ENCODE assay signal across 8 cellular contexts in the genomic region with DNA sequence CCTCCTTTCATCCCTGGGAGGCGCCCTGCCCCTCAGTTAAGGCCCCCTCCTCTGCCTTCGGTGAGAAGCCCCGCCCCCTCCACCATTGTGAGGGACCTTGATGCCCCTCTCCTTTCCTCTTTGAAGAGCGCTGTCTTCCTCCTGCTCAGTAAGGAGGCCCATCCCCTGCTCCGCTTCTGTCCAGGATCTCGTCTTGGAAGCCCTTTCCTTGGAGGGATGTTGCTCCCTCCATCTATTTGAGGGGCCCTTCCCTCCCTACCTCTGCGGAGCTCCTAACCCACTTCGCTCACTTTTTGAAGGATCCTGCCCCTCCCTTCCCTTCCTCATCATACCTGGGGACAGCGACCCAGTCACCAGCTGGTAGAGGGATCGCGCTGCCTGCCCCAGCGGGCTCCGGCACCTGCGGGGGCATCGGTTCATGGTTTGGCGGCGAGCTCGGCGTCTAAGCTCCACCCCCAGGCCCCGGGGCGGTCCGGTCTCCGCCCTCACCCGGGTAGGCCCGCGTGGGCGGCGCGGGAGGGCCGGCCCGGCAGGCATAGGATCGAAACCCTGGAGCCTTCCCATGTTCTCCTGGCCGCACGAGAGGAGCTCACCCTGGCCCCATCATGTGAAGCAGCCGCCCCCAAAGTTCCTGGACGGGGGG. TPM values are rescaled to one million over a fixed set of nuclear protein-coding genes. Genes with fewer than 3 reads are reported as not detected.
DNase-seq lines count a peak whose midpoint lies in the region; ATAC-seq and TF ChIP-seq lines count a peak whose summit lies in the region.

No MANE protein-coding gene starts in this region.

- TF ChIP-seq CTCF in DND-41 (IDR thresholded peaks at IDR 0.05; ENCODE audit: borderline replicate concordance, extremely low read depth, low read length, poor library complexity, severe bottlenecking) (no peak), KMS-11 (conservative IDR thresholded peaks at IDR 0.05; ENCODE audit: low read depth, low read length) (no peak), thyroid gland (IDR thresholded peaks at IDR 0.05) (no peak)

- no peaks in the 10 kb centered on the region for H3K36me3 Mint-ChIP-seq in naive B cell

- intact Hi-C loops in thyroid gland (cut with DNase I): loop anchor here (2.0 to 5.0 kb wide), 2 partner anchors 169 to 228 kb away; a partner anchor contains a TSS

- DNase-seq in DND-41 (peak; percentile 46), activated T-cell treated with anti-CD3 and anti-CD28 coated beads for 1 hour (ENCODE audit: low read depth) (peak; percentile 54), erythroblast (lab: John Stamatoyannopoulos, UW) (peak; percentile 66 to 77), naive B cell (peak; percentile 71), thyroid gland (peak; percentile 36 to 52), NCI-H1436 treated with DMSO at 0.1 percent for 48 hours (lab: John Stamatoyannopoulos, UW) (no peak)

- no peaks in the 10 kb centered on the region for H3K36me3 ChIP-seq in DND-41 (ENCODE audit: insufficient read depth, low read length)
- no peaks in the 10 kb centered on the region for H3K36me3 ChIP-seq in KMS-11 (ENCODE audit: insufficient read depth)
- no peaks in the 10 kb centered on the region for H3K36me3 ChIP-seq in thyroid gland

- H3K9me3 Mint-ChIP-seq in naive B cell: no peaks in the 10 kb centered on the region

- WGBS in thyroid gland, 2 donors: 18 to 21% methylated on average over 18 to 27 of the region's 36 CpGs

- TF ChIP-seq POLR2A in erythroblast (IDR thresholded peaks at IDR 0.05; ENCODE audit: low read length): no peak
- TF ChIP-seq POLR2A in thyroid gland (IDR thresholded peaks at IDR 0.05): no peak

- peaks cover 39% of the 10 kb centered on the region for H3K4me1 ChIP-seq in DND-41 (ENCODE audit: insufficient read depth, low read length)
- H3K4me1 ChIP-seq in KMS-11 (ENCODE audit: low read depth, poor library complexity, severe bottlenecking): peaks cover 3% of the 10 kb centered on the region
- H3K4me1 ChIP-seq in thyroid gland: peaks cover 25 to 26% of the 10 kb centered on the region in 2 donors

- ATAC-seq in DND-41 (ENCODE audit: insufficient read depth, low read depth): no peak
- ATAC-seq in naive B cell (ENCODE audit: low read depth in 2 of 2): peak; percentile 23 to 27
- no peak for ATAC-seq in HG02870 (IDR thresholded peaks at IDR 0.05; ENCODE audit: unreplicated experiment)

- H3K9ac ChIP-seq in DND-41 (ENCODE audit: low read depth, low read length) (no peak overlapping the region), KMS-11 (peak overlapping the region; percentile 47; the same call in 1 of the 2 replicates)

- no peaks in the 10 kb centered on the region for H3K27me3 ChIP-seq in DND-41 (ENCODE audit: insufficient read depth, low read length, poor library complexity)
- no peaks in the 10 kb centered on the region for H3K27me3 ChIP-seq in KMS-11 (ENCODE audit: insufficient read depth, low read depth)
- no peaks in the 10 kb centered on the region for H3K27me3 ChIP-seq in thyroid gland

- H3K27ac ChIP-seq in DND-41 (ENCODE audit: low read length) (no peak overlapping the region), KMS-11 (no peak overlapping the region), thyroid gland (no peak overlapping the region)

- peaks cover 58 to 76% (median 69%) of the 10 kb centered on the region in 3 donors for H3K4me1 Mint-ChIP-seq in naive B cell

- H3K9me3 ChIP-seq in DND-41 (ENCODE audit: insufficient read depth, low read length, severe bottlenecking): no peaks in the 10 kb centered on the region
- no peaks in the 10 kb centered on the region for H3K9me3 ChIP-seq in thyroid gland

- peaks cover 25% of the 10 kb centered on the region for H4K20me1 ChIP-seq in DND-41 (ENCODE audit: insufficient read depth, low read length)
- H4K20me1 ChIP-seq in KMS-11 (ENCODE audit: insufficient read depth): no peaks in the 10 kb centered on the region

- H3K79me2 ChIP-seq in DND-41 (ENCODE audit: insufficient read depth, low read length) (no peaks in the 10 kb centered on the region), KMS-11 (ENCODE audit: insufficient read depth, low read depth) (no peaks in the 10 kb centered on the region)

- H2AFZ ChIP-seq in DND-41 (ENCODE audit: low read depth, low read length) (no peak overlapping the region), KMS-11 (ENCODE audit: low read depth) (peak overlapping the region; percentile 57; the same call in 1 of the 2 replicates)

- H3K27me3 Mint-ChIP-seq in naive B cell: no peaks in the 10 kb centered on the region

- no peak overlapping the region for H3K4me3 ChIP-seq in DND-41 (ENCODE audit: low read depth in 1 of 2, low read length in 2 of 2)
- H3K4me3 ChIP-seq in KMS-11 (IDR thresholded peaks at IDR 0.05; ENCODE audit: insufficient read depth, low read depth, low read length): no peak overlapping the region
- peak overlapping the region in 1 of 3 donors; percentile 21 for H3K4me3 ChIP-seq in thyroid gland (replicated peaks in 1 of 3)

- H3K4me3 Mint-ChIP-seq in naive B cell: peak overlapping the region; percentile 83 to 97 (median 94)

- H3K27ac Mint-ChIP-seq in naive B cell: peak overlapping the region in 4 of 6 donors; percentile 58 to 97 (median 87)

- no peak overlapping the region for H3K4me2 ChIP-seq in DND-41 (ENCODE audit: insufficient read depth, low read length)
- H3K4me2 ChIP-seq in KMS-11: peak overlapping the region; percentile 49; the same call in 1 of the 2 replicates

RNA-seq across cellular contexts. Expression of a gene that starts 4.1 kb away (rescaled TPM):
- 10 to 100 TPM; 12.9 to 56.1 (median 32.8) TPM for polyA plus RNA-seq in naive B cell (ENCODE audit: low read depth in 6 of 6)
- 1 to 10 TPM; 1.0 to 3.5 (median 1.4) TPM for total RNA-seq in thyroid gland

RNA-seq across cellular contexts. Expression of a gene that starts 21.3 kb away (rescaled TPM):
- polyA plus RNA-seq in naive B cell (ENCODE audit: low read depth in 6 of 6): 10 to 100 TPM; 36.1 to 77.5 (median 61.2) TPM
- 100 to 1,000 TPM; 114 to 205 (median 157) TPM for total RNA-seq in thyroid gland

RNA-seq across cellular contexts. Expression of a gene that starts 56.3 kb away (rescaled TPM):
- polyA plus RNA-seq in naive B cell (ENCODE audit: low read depth in 6 of 6): 1 to 10 TPM; 2.0 to 5.4 (median 4.2) TPM
- 10 to 100 TPM in 3 of 4 donors, 1 to 10 TPM in 1; 9.0 to 27.3 (median 20.7) TPM for total RNA-seq in thyroid gland

Comparison
In these comparisons a context has a peak if more than half of its experiments do, and no peak if none do; other contexts are left out.
1. ATAC-seq: peak in naive B cell (2 of 2); none in DND-41 (single experiment) and HG02870 (single experiment).